In genomic region chr17:81396722-81397313, GRCh38 we compare ENCODE assay signal across 7 cellular contexts. TPM values are rescaled to one million over a fixed set of nuclear protein-coding genes. Genes with fewer than 3 reads are reported as not detected.
DNase-seq lines count a peak whose midpoint lies in the region; TF ChIP-seq lines count a peak whose summit lies in the region.

No MANE protein-coding gene starts in this region.

- no peaks in the 10 kb centered on the region for H3K9me3 ChIP-seq in left ventricle myocardium inferior (replicated peaks)

- H3K27ac Mint-ChIP-seq in activated naive CD4-positive, alpha-beta T cell treated with anti-CD3 and anti-CD28 coated beads, Interleukin-2, amount 50 U/mL, for 24 hours, result no peak overlapping the region

- intact Hi-C loops in left ventricle myocardium inferior (cut with micrococcal nuclease), result no loop called here

- H3K27me3 ChIP-seq in left ventricle myocardium inferior (ENCODE audit: low read depth), result no peaks in the 10 kb centered on the region

- H3K4me1 Mint-ChIP-seq in activated naive CD4-positive, alpha-beta T cell treated with anti-CD3 and anti-CD28 coated beads, Interleukin-2, amount 50 U/mL, for 24 hours, result peaks cover 26% of the 10 kb centered on the region

- peak overlapping the region; percentile 96 for H3K4me3 ChIP-seq in left ventricle myocardium inferior
- peak overlapping the region; percentile 71 for H3K4me3 ChIP-seq in retinal pigment epithelial cell (ENCODE audit: low read length)

- no peaks in the 10 kb centered on the region for H3K9me3 Mint-ChIP-seq in activated naive CD4-positive, alpha-beta T cell treated with anti-CD3 and anti-CD28 coated beads, Interleukin-2, amount 50 U/mL, for 24 hours

- H3K36me3 ChIP-seq in left ventricle myocardium inferior, result no peaks in the 10 kb centered on the region

- H3K4me1 ChIP-seq in left ventricle myocardium inferior, result peaks cover 85% of the 10 kb centered on the region

- H3K36me3 Mint-ChIP-seq in activated naive CD4-positive, alpha-beta T cell treated with anti-CD3 and anti-CD28 coated beads, Interleukin-2, amount 50 U/mL, for 24 hours, result peaks cover under 1% of the 10 kb centered on the region

- TF ChIP-seq CTCF in left ventricle myocardium inferior (IDR thresholded peaks at IDR 0.05; ENCODE audit: borderline replicate concordance), result no peak
- TF ChIP-seq CTCF in retinal pigment epithelial cell (conservative IDR thresholded peaks at IDR 0.05; ENCODE audit: low read depth, low read length), result no peak

- H3K27me3 Mint-ChIP-seq in activated naive CD4-positive, alpha-beta T cell treated with anti-CD3 and anti-CD28 coated beads, Interleukin-2, amount 50 U/mL, for 24 hours, result peaks cover 38% of the 10 kb centered on the region

- peak overlapping the region; percentile 100 for H3K27ac ChIP-seq in left ventricle myocardium inferior (replicated peaks)

- DNase-seq in H4 (ENCODE audit: low spot score) (peak; percentile 41), NCI-H446 (lab: John Stamatoyannopoulos, UW) (peak; percentile 56 to 79), left ventricle myocardium inferior (peak; percentile 61), retinal pigment epithelial cell (ENCODE audit: low read depth) (no peak), iPS-NIHi11 (ENCODE audit: low spot score) (no peak), NCI-H128 (lab: John Stamatoyannopoulos, UW; ENCODE audit: unreplicated experiment) (no peak)

- H3K4me3 Mint-ChIP-seq in activated naive CD4-positive, alpha-beta T cell treated with anti-CD3 and anti-CD28 coated beads, Interleukin-2, amount 50 U/mL, for 24 hours, result peak overlapping the region; percentile 30

RNA-seq across cellular contexts. Expression of gene BAHCC1, which starts 1.6 kb away (rescaled TPM):
- total RNA-seq in H4 (2014; rRNA removed; shearing (Covaris generic)), result 0.31 and 3.4 TPM in 2 replicates
- 7.3 TPM for total RNA-seq in left ventricle myocardium inferior

Comparison
In these comparisons a context has a peak if more than half of its experiments do, and no peak if none do; other contexts are left out.
1. DNase-seq: peak in H4 (single experiment), NCI-H446 (2 of 2) and left ventricle myocardium inferior (single experiment); none in retinal pigment epithelial cell (single experiment), iPS-NIHi11 (single experiment) and NCI-H128 (single experiment).